8 cellular contexts compared by ENCODE assay signal in genomic region chr10:71889388-71889987, GRCh38. TPM values are rescaled to one million over a fixed set of nuclear protein-coding genes. Genes with fewer than 3 reads are reported as not detected.
DNase-seq lines count a peak whose midpoint lies in the region; ATAC-seq and TF ChIP-seq lines count a peak whose summit lies in the region.

No MANE protein-coding gene starts in this region.

- intact Hi-C loops in left lung (cut with DNase I) (no loop called here), transverse colon (cut with DNase I; ENCODE audit: low total_unique reads) (no loop called here)

- H3K27ac Mint-ChIP-seq in stimulated activated naive CD8-positive, alpha-beta T cell treated with anti-CD3 and anti-CD28 coated beads, Interleukin-15, Interleukin-2, amounts not matched to agents 100 ng/mL and 50 ng/mL, for 24 hours, result peak overlapping the region; percentile 80

- H3K4me1 Mint-ChIP-seq in stimulated activated naive CD8-positive, alpha-beta T cell treated with anti-CD3 and anti-CD28 coated beads, Interleukin-15, Interleukin-2, amounts not matched to agents 100 ng/mL and 50 ng/mL, for 24 hours (ENCODE audit: low read depth), result peaks cover 23% of the 10 kb centered on the region

- H3K27me3 ChIP-seq in left lung, result no peaks in the 10 kb centered on the region
- H3K27me3 ChIP-seq in transverse colon, result peaks cover 3% of the 10 kb centered on the region

- H3K27me3 Mint-ChIP-seq in stimulated activated naive CD8-positive, alpha-beta T cell treated with anti-CD3 and anti-CD28 coated beads, Interleukin-15, Interleukin-2, amounts not matched to agents 100 ng/mL and 50 ng/mL, for 24 hours, result no peaks in the 10 kb centered on the region

- no peak for DNase-seq in stimulated activated naive CD8-positive, alpha-beta T cell treated with anti-CD3 and anti-CD28 coated beads, Interleukin-15, Interleukin-2, amounts not matched to agents 100 U/mL and 50 U/mL, for 24 hours
- DNase-seq in astrocyte of the cerebellum (ENCODE audit: low read depth) (no peak), left lung (no peak), transverse colon (no peak), CD1c-positive myeloid dendritic cell (ENCODE audit: extremely low spot score) (no peak), OCI-M2 (lab: John Stamatoyannopoulos, UW; ENCODE audit: unreplicated experiment) (no peak), NCI-H2227 treated with DMSO at 0.1 percent for 48 hours (lab: John Stamatoyannopoulos, UW) (no peak)

- H3K4me1 ChIP-seq in left lung (peaks cover 0 to 49% of the 10 kb centered on the region in 2 donors), transverse colon (peaks cover 0 to 27% (median 14%) of the 10 kb centered on the region in 4 donors)

- no peak for TF ChIP-seq POLR2A in transverse colon (IDR thresholded peaks at IDR 0.05)

- H3K27ac ChIP-seq in left lung (peak overlapping the region; percentile 74 to 94), transverse colon (peak overlapping the region; percentile 71 to 83 (median 76))

- H3K4me3 ChIP-seq in astrocyte of the cerebellum (ENCODE audit: low read depth, low read length) (peak overlapping the region; percentile 41), left lung (peak overlapping the region; percentile 24 to 45), transverse colon (peak overlapping the region in 3 of 4 donors; percentile 19 to 53 (median 39))

- TF ChIP-seq EP300 in transverse colon (IDR thresholded peaks at IDR 0.05; ENCODE audit: low read depth), result no peak

- peak overlapping the region; percentile 84 for H3K4me3 Mint-ChIP-seq in stimulated activated naive CD8-positive, alpha-beta T cell treated with anti-CD3 and anti-CD28 coated beads, Interleukin-15, Interleukin-2, amounts not matched to agents 100 ng/mL and 50 ng/mL, for 24 hours

- no peaks in the 10 kb centered on the region for H3K9me3 Mint-ChIP-seq in stimulated activated naive CD8-positive, alpha-beta T cell treated with anti-CD3 and anti-CD28 coated beads, Interleukin-15, Interleukin-2, amounts not matched to agents 100 ng/mL and 50 ng/mL, for 24 hours

- H3K9me3 ChIP-seq in left lung (no peaks in the 10 kb centered on the region), transverse colon (no peaks in the 10 kb centered on the region)

- in situ Hi-C loops in astrocyte of the cerebellum (cut with HindIII; ENCODE audit: low sequenced_read_pairs) (loop anchor here (25.0 kb wide), 1 partner anchor 423 kb away; no protein-coding TSS in a partner anchor), transverse colon (cut with MboI; ENCODE audit: low pct_ligation_motif_present in 1 of 4, low pct_unique_long_range_greater_than_20kb in 1 of 4, low sequenced_read_pairs in 3 of 4) (loop anchor here in 2 of 4 donors (25.0 kb wide), 1 partner anchor 448 kb away; no protein-coding TSS in a partner anchor)

- ATAC-seq in stimulated activated naive CD8-positive, alpha-beta T cell treated with anti-CD3 and anti-CD28 coated beads, Interleukin-15, Interleukin-2, amounts not matched to agents 100 U/mL and 50 U/mL, for 24 hours, result no peak
- peak; percentile 18 for ATAC-seq in left lung

- H3K36me3 Mint-ChIP-seq in stimulated activated naive CD8-positive, alpha-beta T cell treated with anti-CD3 and anti-CD28 coated beads, Interleukin-15, Interleukin-2, amounts not matched to agents 100 ng/mL and 50 ng/mL, for 24 hours (ENCODE audit: low read depth), result no peaks in the 10 kb centered on the region

- H3K36me3 ChIP-seq in left lung (no peaks in the 10 kb centered on the region), transverse colon (no peaks in the 10 kb centered on the region)

- no peak for TF ChIP-seq CTCF in astrocyte of the cerebellum (IDR thresholded peaks at IDR 0.05; ENCODE audit: low read depth, low read length, missing control alignments)
- TF ChIP-seq CTCF in left lung (IDR thresholded peaks at IDR 0.05), result no peak
- TF ChIP-seq CTCF in transverse colon (IDR thresholded peaks at IDR 0.05), result no peak

- 24 to 34% methylated on average over 4 to 9 of the region's 9 CpGs for WGBS in transverse colon (ENCODE audit: low coverage in 1 of 2), 2 donors

RNA-seq across cellular contexts. Expression of gene PSAP, which starts 38.4 kb away (rescaled TPM):
- total RNA-seq in left lung (1,000 to 10,000 TPM; 1,484 to 1,668 TPM), transverse colon (100 to 1,000 TPM; 383 to 667 (median 478) TPM)
